In genomic region chr10:121709674-121710073, GRCh38 we compare ENCODE assay signal across 14 cellular contexts.
A peak's percentile ranks its signal among the peaks of the same experiment; 100 is the strongest.
DNase-seq lines count a peak whose midpoint lies in the region; ATAC-seq, FAIRE-seq and TF ChIP-seq lines count a peak whose summit lies in the region.
"Had no signal": no experiment of that assay in that cellular context is flagged by ENCODE, and none has a peak within 500 bp of the region (broad histone marks: within the 10 kb centered on the region; RNA-seq: fewer than 3 reads in every experiment).

No MANE protein-coding gene starts in this region.

- H4K20me1 ChIP-seq in SK-N-SH (ENCODE audit: insufficient read depth), result no peaks in the 10 kb centered on the region

- H3K9me3 Mint-ChIP-seq in dendritic cell treated with granulocyte-macrophage colony-stimulating factor and Interleukin-4, amounts not matched to agents 40 ng/mL and 50 ng/mL, for 4 days, result no peaks in the 10 kb centered on the region
- H3K9me3 Mint-ChIP-seq: activated CD8-positive, alpha-beta T cell treated with anti-CD3 and anti-CD28 coated beads for 36 hours had no signal

- H3K4me2 ChIP-seq in SK-N-SH, result no peak overlapping the region; the same call in 1 of the 2 replicates

- no peaks in the 10 kb centered on the region for H3K36me3 Mint-ChIP-seq in dendritic cell treated with granulocyte-macrophage colony-stimulating factor and Interleukin-4, amounts not matched to agents 40 ng/mL and 50 ng/mL, for 4 days (ENCODE audit: low read depth)

- no peaks in the 10 kb centered on the region for H3K79me2 ChIP-seq in SK-N-SH (ENCODE audit: insufficient read depth)

- TF ChIP-seq CTCF in SK-N-SH (IDR thresholded peaks at IDR 0.05) (no peak), testis (IDR thresholded peaks at IDR 0.05) (no peak), D721Med (IDR thresholded peaks at IDR 0.05; ENCODE audit: insufficient read depth, missing control alignments) (no peak)

- H3K27me3 Mint-ChIP-seq in dendritic cell treated with granulocyte-macrophage colony-stimulating factor and Interleukin-4, amounts not matched to agents 40 ng/mL and 50 ng/mL, for 4 days, result peaks cover 23% of the 10 kb centered on the region

- FAIRE-seq in D721Med (lab: Jason Lieb, UNC), result no peak

- no peak for DNase-seq in SK-N-SH
- DNase-seq in testis, result peak; percentile 35
- DNase-seq in D721Med (ENCODE audit: insufficient read length, low spot score), result no peak
- DNase-seq: 8988T; activated CD8-positive, alpha-beta T cell treated with anti-CD3 and anti-CD28 coated beads for 36 hours; activated effector memory CD4-positive, alpha-beta T cell treated with anti-CD3 and anti-CD28 coated beads, Interleukin-2, amount 50 U/mL, for 16 hours; T-helper 17 cell; thyroid gland had no signal

- H3K4me1 ChIP-seq in SK-N-SH (ENCODE audit: control insufficient read depth in 1 of 2, insufficient read depth in 2 of 2, low read depth in 1 of 2, low read length in 1 of 2) (peaks cover 0 to 19% of the 10 kb centered on the region in 2 experiments; a peak in 2 of 4 replicates), iPS-18a (ENCODE audit: control insufficient read depth, low read depth, low read length) (peaks cover 27% of the 10 kb centered on the region), testis (peaks cover 10% of the 10 kb centered on the region)
- H3K4me1 ChIP-seq: thyroid gland had no signal

- no peak for ATAC-seq in SK-N-SH treated with all-trans-retinoic acid at 6 μM for 48 hours
- no peak for ATAC-seq in GM19463 (IDR thresholded peaks at IDR 0.05; ENCODE audit: unreplicated experiment)
- no peak for ATAC-seq in HG03432 (IDR thresholded peaks at IDR 0.05; ENCODE audit: unreplicated experiment)
- ATAC-seq: activated CD8-positive, alpha-beta T cell treated with anti-CD3 and anti-CD28 coated beads for 36 hours; T-helper 17 cell had no signal

- no peak for TF ChIP-seq POLR2A in testis (IDR thresholded peaks at IDR 0.05)

- H3K36me3 ChIP-seq in SK-N-SH (replicated peaks in 1 of 2; ENCODE audit: control insufficient read depth in 1 of 2, insufficient read depth in 2 of 2, low read length in 1 of 2) (no peaks in the 10 kb centered on the region), iPS-18a (ENCODE audit: control insufficient read depth, low read depth, low read length) (no peaks in the 10 kb centered on the region), testis (ENCODE audit: low read depth, missing control alignments) (no peaks in the 10 kb centered on the region)
- H3K36me3 ChIP-seq: thyroid gland had no signal

- intact Hi-C loops in dendritic cell treated with granulocyte-macrophage colony-stimulating factor and Interleukin-4, amounts not matched to agents 40 ng/mL and 50 ng/mL, for 4 days (cut with micrococcal nuclease), result no loop called here
- intact Hi-C loops in testis (cut with DNase I; ENCODE audit: low total_unique reads), result no loop called here

- no peak overlapping the region for H3K4me3 ChIP-seq in SK-N-SH (ENCODE audit: low read depth in 2 of 2, low read length in 1 of 2)
- peak overlapping the region; percentile 23 for H3K4me3 ChIP-seq in iPS-18a (ENCODE audit: low read length)
- H3K4me3 ChIP-seq in testis, result no peak overlapping the region
- H3K4me3 ChIP-seq: thyroid gland had no signal

- peak overlapping the region; percentile 64 for H3K27ac Mint-ChIP-seq in dendritic cell treated with granulocyte-macrophage colony-stimulating factor and Interleukin-4, amounts not matched to agents 40 ng/mL and 50 ng/mL, for 4 days
- H3K27ac Mint-ChIP-seq: activated CD8-positive, alpha-beta T cell treated with anti-CD3 and anti-CD28 coated beads for 36 hours; T-helper 17 cell had no signal

- H2AFZ ChIP-seq in SK-N-SH (ENCODE audit: low read depth), result peak overlapping the region; percentile 57; the same call in 1 of the 2 replicates

- POLR2A ChIA-PET in SK-N-SH (lab: Yijun Ruan, JAX), result no interaction called here

- H3K4me3 Mint-ChIP-seq in dendritic cell treated with granulocyte-macrophage colony-stimulating factor and Interleukin-4, amounts not matched to agents 40 ng/mL and 50 ng/mL, for 4 days, result no peak overlapping the region
- H3K4me3 Mint-ChIP-seq: activated CD8-positive, alpha-beta T cell treated with anti-CD3 and anti-CD28 coated beads for 36 hours; T-helper 17 cell had no signal

- no peak for TF ChIP-seq EP300 in SK-N-SH (IDR thresholded peaks at IDR 0.05; ENCODE audit: borderline replicate concordance in 1 of 2, low read depth in 1 of 2, low read length in 1 of 2)

- peaks cover 6% of the 10 kb centered on the region for H3K4me1 Mint-ChIP-seq in dendritic cell treated with granulocyte-macrophage colony-stimulating factor and Interleukin-4, amounts not matched to agents 40 ng/mL and 50 ng/mL, for 4 days (ENCODE audit: low read depth)
- H3K4me1 Mint-ChIP-seq: T-helper 17 cell had no signal

- WGBS in SK-N-SH (ENCODE audit: low lambda C conversion rate), result 52% methylated on average over 9 of the region's 9 CpGs
- WGBS in testis, 2 donors, result 18 to 36% methylated on average over 9 of the region's 9 CpGs

- H3K9ac ChIP-seq in SK-N-SH, result no peak overlapping the region
- no peak overlapping the region for H3K9ac ChIP-seq in iPS-18a (ENCODE audit: low read length)

- no peaks in the 10 kb centered on the region for H3K27me3 ChIP-seq in SK-N-SH (ENCODE audit: insufficient read depth)
- H3K27me3 ChIP-seq in iPS-18a (ENCODE audit: control insufficient read depth, insufficient read depth, low read length), result peaks cover 11% of the 10 kb centered on the region
- no peaks in the 10 kb centered on the region for H3K27me3 ChIP-seq in testis
- H3K27me3 ChIP-seq: thyroid gland had no signal

- TF ChIP-seq RAD21 in SK-N-SH (IDR thresholded peaks at IDR 0.05; ENCODE audit: low read length), result no peak

- CTCF ChIA-PET in SK-N-SH (lab: Yijun Ruan, JAX), result interaction anchor here (0.8 to 2.6 kb wide), 7 partner anchors 12 to 1104 kb away, joined by 3 to 13 read pairs (median 3); no protein-coding TSS in a partner anchor

- H3F3A ChIP-seq in SK-N-SH (replicated peaks; ENCODE audit: insufficient read depth), result peaks cover 4% of the 10 kb centered on the region

- H3K9me3 ChIP-seq in SK-N-SH (no peaks in the 10 kb centered on the region), iPS-18a (ENCODE audit: control insufficient read depth, low read depth, low read length) (no peaks in the 10 kb centered on the region), testis (no peaks in the 10 kb centered on the region)
- H3K9me3 ChIP-seq: thyroid gland had no signal

- H3K27ac ChIP-seq in SK-N-SH (ENCODE audit: low read depth in 2 of 2, low read length in 1 of 2) (peak overlapping the region; percentile 30 to 90; a peak in 3 of 4 replicates), iPS-18a (ENCODE audit: low read length) (no peak overlapping the region), testis (peak overlapping the region in 1 of 2 donors; percentile 77)
- H3K27ac ChIP-seq: epithelial cell of prostate, thyroid gland had no signal

- H3K9me2 ChIP-seq in SK-N-SH, result no peaks in the 10 kb centered on the region

TF ChIP-seq in SK-N-SH, 30 proteins besides CTCF, POLR2A, EP300 and RAD21:
- no peak for TF ChIP-seq CHD2 (IDR thresholded peaks at IDR 0.05; ENCODE audit: low read length, partially characterized antibody)
- TF ChIP-seq FOXJ3 (CRISPR knock-in tag; IDR thresholded peaks at IDR 0.05), result no peak
TF ChIP-seq in SK-N-SH: peak in this region for 0.

TF ChIP-seq in SK-N-SH treated with all-trans-retinoic acid at 6 μM for 48 hours, 23 proteins besides CTCF, POLR2A, EP300 and RAD21:
- TF ChIP-seq ZFP30 (CRISPR knock-in tag; IDR thresholded peaks at IDR 0.05) (no peak), ZNF8 (CRISPR knock-in tag; IDR thresholded peaks at IDR 0.05) (no peak), GLIS3 (CRISPR knock-in tag; IDR thresholded peaks at IDR 0.05) (no peak)
